In the genomic region with DNA sequence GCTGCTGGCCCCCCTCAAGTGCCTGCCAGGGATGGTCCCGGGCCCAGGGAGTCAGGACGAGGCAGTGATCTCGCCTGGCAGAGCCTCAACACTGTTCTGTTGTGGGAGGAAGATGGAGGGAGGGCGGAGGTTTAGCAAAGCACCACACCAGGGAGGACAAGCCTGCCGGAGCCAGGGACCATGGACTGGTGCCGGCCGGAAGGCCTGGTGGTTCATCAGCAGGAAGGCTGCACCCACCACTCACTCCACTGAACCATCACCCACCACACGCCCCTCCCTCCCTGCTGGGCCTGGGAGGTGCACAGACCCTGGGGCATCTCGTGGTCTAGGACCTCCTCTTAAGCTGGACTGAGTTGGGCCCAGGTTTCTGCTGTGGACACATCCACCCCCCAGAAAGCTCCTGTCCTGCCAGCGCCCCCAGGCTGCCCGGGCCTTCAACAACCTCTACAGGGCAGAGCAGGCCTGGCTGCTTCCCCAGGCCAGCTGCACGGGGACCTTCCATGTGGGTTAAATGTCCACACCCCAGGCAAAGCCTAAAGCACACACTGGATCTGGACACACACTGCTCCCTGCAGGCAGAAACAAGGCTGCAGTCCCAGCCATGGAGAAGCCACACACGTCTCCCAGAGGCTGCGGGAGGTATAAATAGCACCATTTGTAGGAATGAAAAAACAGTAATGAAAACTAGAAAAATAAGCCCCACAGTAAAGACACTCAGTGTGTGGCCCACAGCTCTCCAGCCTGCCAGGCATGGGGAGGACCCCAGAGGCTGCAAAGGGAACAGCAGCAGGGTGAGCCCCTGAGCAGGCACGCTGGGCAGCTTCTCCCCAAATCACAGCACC, we compare ENCODE assay signal across 8 cellular contexts. TPM values are rescaled to one million over a fixed set of nuclear protein-coding genes. Genes with fewer than 3 reads are reported as not detected.
DNase-seq lines count a peak whose midpoint lies in the region; ATAC-seq and TF ChIP-seq lines count a peak whose summit lies in the region.

No MANE protein-coding gene starts in this region.

- no peaks in the 10 kb centered on the region for H3K4me1 Mint-ChIP-seq in GM23338
- H3K4me1 Mint-ChIP-seq in stimulated activated effector memory CD8-positive, alpha-beta T cell treated with anti-CD3 and anti-CD28 coated beads, Interleukin-12 subunit alpha, Interleukin-12 subunit beta, amount 100 ng/mL, for 72 hours, result peaks cover 9% of the 10 kb centered on the region

- CTCF ChIA-PET in SK-N-SH (lab: Yijun Ruan, JAX), result interaction anchor here (0.6 to 0.7 kb wide), 2 partner anchors 46 to 52 kb away, joined by 3 read pairs; no protein-coding TSS in a partner anchor

- peaks cover 25% of the 10 kb centered on the region for H4K20me1 ChIP-seq in GM23338 (replicated peaks; ENCODE audit: insufficient read depth)
- H4K20me1 ChIP-seq in SK-N-SH (ENCODE audit: insufficient read depth), result peaks cover 11% of the 10 kb centered on the region; the same call in 1 of the 2 replicates

- H3K36me3 ChIP-seq in GM23338 (ENCODE audit: insufficient read depth) (no peaks in the 10 kb centered on the region), SK-N-SH (replicated peaks in 1 of 2; ENCODE audit: control insufficient read depth in 1 of 2, insufficient read depth in 2 of 2, low read length in 1 of 2) (peaks cover 0 to 6% of the 10 kb centered on the region in 2 experiments)

- no peak for TF ChIP-seq EP300 in SK-N-SH (IDR thresholded peaks at IDR 0.05; ENCODE audit: borderline replicate concordance in 1 of 2, low read depth in 1 of 2, low read length in 1 of 2)

- H3K27ac ChIP-seq in GM23338 (ENCODE audit: low read depth) (no peak overlapping the region), SK-N-SH (ENCODE audit: low read depth in 2 of 2, low read length in 1 of 2) (peak overlapping the region in 1 of 2 experiments; percentile 17; a peak in 1 of 4 replicates), foreskin keratinocyte (no peak overlapping the region)

- no peaks in the 10 kb centered on the region for H3K27me3 ChIP-seq in GM23338 (ENCODE audit: insufficient read depth)
- H3K27me3 ChIP-seq in SK-N-SH (ENCODE audit: insufficient read depth), result no peaks in the 10 kb centered on the region
- H3K27me3 ChIP-seq in foreskin keratinocyte, result no peaks in the 10 kb centered on the region

- POLR2A ChIA-PET in SK-N-SH (lab: Yijun Ruan, JAX), result no interaction called here

- 94% methylated on average over 6 of the region's 15 CpGs for WGBS in SK-N-SH (ENCODE audit: low lambda C conversion rate)

- no peaks in the 10 kb centered on the region for H3K9me3 ChIP-seq in SK-N-SH

- ATAC-seq in GM23338 (peak; percentile 62), foreskin keratinocyte (no peak), GM18870 (IDR thresholded peaks at IDR 0.05; ENCODE audit: unreplicated experiment) (no peak), HG02840 (IDR thresholded peaks at IDR 0.05; ENCODE audit: low FRiP score, unreplicated experiment) (no peak)
- peak; percentile 52 for ATAC-seq in stimulated activated effector memory CD8-positive, alpha-beta T cell treated with anti-CD3 and anti-CD28 coated beads, Interleukin-12 subunit alpha, Interleukin-12 subunit beta, amount 100 ng/mL, for 72 hours

- peak; percentile 19; the same call in 1 of the 2 replicates for TF ChIP-seq RAD21 in SK-N-SH (IDR thresholded peaks at IDR 0.05; ENCODE audit: low read length)

- no peak overlapping the region for H3K4me2 ChIP-seq in GM23338
- H3K4me2 ChIP-seq in SK-N-SH, result no peak overlapping the region

- no peaks in the 10 kb centered on the region for H3K4me1 ChIP-seq in GM23338 (ENCODE audit: insufficient read depth)
- peaks cover 0 to 9% of the 10 kb centered on the region in 2 experiments; a peak in 1 of 4 replicates for H3K4me1 ChIP-seq in SK-N-SH (ENCODE audit: control insufficient read depth in 1 of 2, insufficient read depth in 2 of 2, low read depth in 1 of 2, low read length in 1 of 2)
- no peaks in the 10 kb centered on the region for H3K4me1 ChIP-seq in foreskin keratinocyte

- TF ChIP-seq CTCF in GM23338 (conservative IDR thresholded peaks at IDR 0.05; ENCODE audit: low read depth in 2 of 2), result peak; percentile 41 to 55
- TF ChIP-seq CTCF in SK-N-SH (IDR thresholded peaks at IDR 0.05), result peak; percentile 43; the same call in 1 of the 2 replicates
- TF ChIP-seq CTCF in foreskin keratinocyte (conservative IDR thresholded peaks at IDR 0.05), result peak; percentile 48

- H3K27ac Mint-ChIP-seq in GM23338, result peak overlapping the region; percentile 75
- H3K27ac Mint-ChIP-seq in stimulated activated effector memory CD8-positive, alpha-beta T cell treated with anti-CD3 and anti-CD28 coated beads, Interleukin-12 subunit alpha, Interleukin-12 subunit beta, amount 100 ng/mL, for 72 hours, result no peak overlapping the region

- H3K36me3 Mint-ChIP-seq in GM23338 (ENCODE audit: low read depth), result peaks cover 8% of the 10 kb centered on the region; the same call in 1 of the 3 replicates
- peaks cover 32% of the 10 kb centered on the region for H3K36me3 Mint-ChIP-seq in stimulated activated effector memory CD8-positive, alpha-beta T cell treated with anti-CD3 and anti-CD28 coated beads, Interleukin-12 subunit alpha, Interleukin-12 subunit beta, amount 100 ng/mL, for 72 hours

- H3K27me3 Mint-ChIP-seq in GM23338 (ENCODE audit: insufficient read depth, low read depth, poor library complexity), result peaks cover 6% of the 10 kb centered on the region

- H3K4me3 Mint-ChIP-seq in GM23338, result no peak overlapping the region
- H3K4me3 Mint-ChIP-seq in stimulated activated effector memory CD8-positive, alpha-beta T cell treated with anti-CD3 and anti-CD28 coated beads, Interleukin-12 subunit alpha, Interleukin-12 subunit beta, amount 100 ng/mL, for 72 hours, result no peak overlapping the region

- no peaks in the 10 kb centered on the region; the same call in 2 of the 3 replicates for H3K9me3 Mint-ChIP-seq in GM23338
- H3K9me3 Mint-ChIP-seq in stimulated activated effector memory CD8-positive, alpha-beta T cell treated with anti-CD3 and anti-CD28 coated beads, Interleukin-12 subunit alpha, Interleukin-12 subunit beta, amount 100 ng/mL, for 72 hours, result no peaks in the 10 kb centered on the region

- H3K79me2 ChIP-seq in GM23338 (replicated peaks; ENCODE audit: insufficient read depth) (peaks cover 13% of the 10 kb centered on the region), SK-N-SH (ENCODE audit: insufficient read depth) (peaks cover 61% of the 10 kb centered on the region)

- H2AFZ ChIP-seq in GM23338, result no peak overlapping the region
- H2AFZ ChIP-seq in SK-N-SH (ENCODE audit: low read depth), result no peak overlapping the region

- H3K4me3 ChIP-seq in GM23338 (no peak overlapping the region), SK-N-SH (ENCODE audit: low read depth in 2 of 2, low read length in 1 of 2) (no peak overlapping the region; a peak in 1 of 4 replicates)

- no peaks in the 10 kb centered on the region for H3K9me2 ChIP-seq in GM23338 (ENCODE audit: insufficient read depth)
- H3K9me2 ChIP-seq in SK-N-SH, result no peaks in the 10 kb centered on the region

- DNase-seq in GM23338 (ENCODE audit: low spot score) (peak; percentile 68), SK-N-SH (peak; percentile 62), foreskin keratinocyte (no peak), middle frontal gyrus (ENCODE audit: extremely low spot score, low spot score) (no peak), activated gamma-delta T cell (lab: John Stamatoyannopoulos, UW) (no peak)
- DNase-seq in stimulated activated effector memory CD8-positive, alpha-beta T cell treated with anti-CD3 and anti-CD28 coated beads, Interleukin-12 subunit alpha, Interleukin-12 subunit beta, amount 100 ng/mL, for 72 hours (ENCODE audit: low spot score in 2 of 2), result no peak

- 0 out of 2 replicates have a peak, but pooled peaks cover 15% of the 10 kb centered on the region for H3F3A ChIP-seq in GM23338 (replicated peaks; ENCODE audit: low read depth)
- H3F3A ChIP-seq in SK-N-SH (replicated peaks; ENCODE audit: insufficient read depth), result no peaks in the 10 kb centered on the region

- H3K9ac ChIP-seq in SK-N-SH, result no peak overlapping the region

TF ChIP-seq in GM23338, 12 proteins besides CTCF, POLR2A, EP300 and RAD21 (continues in another document):
- no peak for TF ChIP-seq ZNF331 (CRISPR knock-in tag; IDR thresholded peaks at IDR 0.05; ENCODE audit: low read depth)

TF ChIP-seq in SK-N-SH, 30 proteins besides CTCF, POLR2A, EP300 and RAD21 (continues in another document):
- TF ChIP-seq GATA2 (CRISPR knock-in tag; IDR thresholded peaks at IDR 0.05), result no peak
- no peak for TF ChIP-seq NFIC (IDR thresholded peaks at IDR 0.05; ENCODE audit: borderline replicate concordance)
- no peak for TF ChIP-seq NRF1 (IDR thresholded peaks at IDR 0.05; ENCODE audit: low read depth, low read length)

RNA-seq across cellular contexts. Expression of a gene that starts 10.4 kb away (rescaled TPM):
- 0.74 and 5.1 TPM in 2 replicates for total RNA-seq in GM23338 (2014; rRNA removed; shearing (Covaris generic))
- polyA plus RNA-seq in GM23338 (2016; fragmentation: Nextera tagmentation; extraction: Ambion mirVana) (1.8 and 1.9 TPM in 2 replicates), SK-N-SH (2012; rRNA removed) (6.5 and 8.1 TPM in 2 replicates), foreskin keratinocyte (0.79 TPM in 2 replicates)
- polyA plus RNA-seq in SK-N-SH (2012; cell fraction: cytosol; rRNA removed), result 3.1 and 4.9 TPM in 2 replicates
- 18.5 and 29.8 TPM in 2 replicates for polyA plus RNA-seq in SK-N-SH (2012; cell fraction: nucleus; rRNA removed)
- 0.28 and 0.37 TPM in 2 replicates for total RNA-seq in foreskin keratinocyte

RNA-seq across cellular contexts. Expression of a gene that starts 23.9 kb away (rescaled TPM):
- total RNA-seq in GM23338 (2014; rRNA removed; shearing (Covaris generic)), result 148 and 163 TPM in 2 replicates
- polyA plus RNA-seq in GM23338 (2016; fragmentation: Nextera tagmentation; extraction: Ambion mirVana) (244 and 248 TPM in 2 replicates), SK-N-SH (2012; rRNA removed) (73.6 and 104 TPM in 2 replicates), foreskin keratinocyte (167 and 179 TPM in 2 replicates)
- 90.3 and 97.8 TPM in 2 replicates for polyA plus RNA-seq in SK-N-SH (2012; cell fraction: cytosol; rRNA removed)
- polyA plus RNA-seq in SK-N-SH (2012; cell fraction: nucleus; rRNA removed), result 72.0 and 84.8 TPM in 2 replicates
- total RNA-seq in foreskin keratinocyte, result 106 and 121 TPM in 2 replicates

RNA-seq across cellular contexts. Expression of a gene that starts 38.9 kb away (rescaled TPM):
- total RNA-seq in GM23338 (2014; rRNA removed; shearing (Covaris generic)), result 71.4 and 80.3 TPM in 2 replicates
- polyA plus RNA-seq in GM23338 (2016; fragmentation: Nextera tagmentation; extraction: Ambion mirVana), result 36.5 and 39.3 TPM in 2 replicates
- 34.1 and 40.2 TPM in 2 replicates for polyA plus RNA-seq in SK-N-SH (2012; rRNA removed)
- polyA plus RNA-seq in SK-N-SH (2012; cell fraction: cytosol; rRNA removed), result 17.6 and 25.1 TPM in 2 replicates
- polyA plus RNA-seq in SK-N-SH (2012; cell fraction: nucleus; rRNA removed), result 85.0 and 87.9 TPM in 2 replicates
- 59.5 and 60.1 TPM in 2 replicates for total RNA-seq in foreskin keratinocyte
- 64.4 and 66.8 TPM in 2 replicates for polyA plus RNA-seq in foreskin keratinocyte

RNA-seq across cellular contexts. Expression of a gene that starts 49.1 kb away (rescaled TPM):
- total RNA-seq in GM23338 (2014; rRNA removed; shearing (Covaris generic)), result 11.1 and 15.1 TPM in 2 replicates
- 7.7 and 8.6 TPM in 2 replicates for polyA plus RNA-seq in GM23338 (2016; fragmentation: Nextera tagmentation; extraction: Ambion mirVana)
- 4.8 and 6.7 TPM in 2 replicates for polyA plus RNA-seq in SK-N-SH (2012; rRNA removed)
- polyA plus RNA-seq in SK-N-SH (2012; cell fraction: cytosol; rRNA removed), result 2.4 and 5.1 TPM in 2 replicates
- 2.7 and 3.8 TPM in 2 replicates for polyA plus RNA-seq in SK-N-SH (2012; cell fraction: nucleus; rRNA removed)
- total RNA-seq in foreskin keratinocyte, result 7.1 and 7.2 TPM in 2 replicates
- polyA plus RNA-seq in foreskin keratinocyte, result 10.7 and 11.2 TPM in 2 replicates

Comparison
In these comparisons a context has a peak if more than half of its experiments do, and no peak if none do; other contexts are left out.
1. ATAC-seq: peak in GM23338 (single experiment) and stimulated activated effector memory CD8-positive, alpha-beta T cell treated with anti-CD3 and anti-CD28 coated beads, Interleukin-12 subunit alpha, Interleukin-12 subunit beta, amount 100 ng/mL, for 72 hours (single experiment); none in foreskin keratinocyte (single experiment), GM18870 (single experiment) and HG02840 (single experiment).
2. DNase-seq: peak in GM23338 (single experiment) and SK-N-SH (single experiment); none in foreskin keratinocyte (0 of 2), stimulated activated effector memory CD8-positive, alpha-beta T cell treated with anti-CD3 and anti-CD28 coated beads, Interleukin-12 subunit alpha, Interleukin-12 subunit beta, amount 100 ng/mL, for 72 hours (0 of 2), middle frontal gyrus (single experiment) and activated gamma-delta T cell (single experiment).
3. Peak in every context shown above with its lines, with median percentiles within 50 percentile points of each other: CTCF ChIP-seq.